Comparison of ENCODE assay signal across 15 cellular contexts in the genomic region with DNA sequence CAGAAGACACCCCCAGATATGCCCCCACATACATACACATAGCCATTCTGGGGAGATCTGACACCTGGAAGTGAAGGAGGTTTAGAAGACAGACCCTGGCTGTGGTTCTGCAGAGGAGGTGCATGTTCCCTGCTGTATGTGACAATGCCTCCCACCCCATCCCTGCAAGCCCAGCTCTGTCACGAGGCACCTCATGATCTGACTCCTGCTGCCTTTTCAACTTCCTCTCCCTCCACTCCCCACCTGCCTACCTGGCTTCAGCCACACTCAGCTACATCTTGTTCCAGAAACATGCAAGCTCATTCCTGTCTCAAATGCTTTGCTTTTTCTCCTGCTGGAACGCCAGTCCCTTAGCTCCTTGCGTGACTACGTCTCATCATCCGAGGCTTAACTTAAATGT.
"Had no signal": no experiment of that assay in that cellular context is flagged by ENCODE, and none has a peak within 500 bp of the region (broad histone marks: within the 10 kb centered on the region; RNA-seq: fewer than 3 reads in every experiment).

No MANE protein-coding gene starts in this region.

- H3K36me3 ChIP-seq: cardiac muscle cell, ovary had no signal

- H3K4me3 ChIP-seq: cardiac muscle cell, mucosa of descending colon, ovary, SK-N-MC, tibial nerve had no signal

- H3K27ac ChIP-seq: cardiac muscle cell, ovary, SK-N-MC, tibial nerve had no signal

- H3K9me3 ChIP-seq: mucosa of descending colon, ovary, tibial nerve had no signal

- H3K27me3 ChIP-seq: ovary, tibial nerve had no signal

- DNase-seq: activated CD4-positive, alpha-beta T cell treated with anti-CD3 and anti-CD28 coated beads for 4 hours; activated CD8-positive, alpha-beta memory T cell treated with anti-CD3 and anti-CD28 coated beads, Interleukin-2, amount 50 U/mL, for 4 hours; activated CD8-positive, alpha-beta T cell treated with anti-CD3 and anti-CD28 coated beads for 36 hours; activated naive CD8-positive, alpha-beta T cell treated with anti-CD3 and anti-CD28 coated beads, Interleukin-2, amount 50 U/mL, for 24 hours; erythroblast; glutamatergic neuron; immature natural killer cell; mammary epithelial cell; mucosa of descending colon; naive thymus-derived CD8-positive, alpha-beta T cell; T-helper 1 cell had no signal

- ATAC-seq: activated CD8-positive, alpha-beta T cell treated with anti-CD3 and anti-CD28 coated beads for 36 hours; activated naive CD8-positive, alpha-beta T cell treated with anti-CD3 and anti-CD28 coated beads, Interleukin-2, amount 50 U/mL, for 24 hours; mucosa of descending colon; naive thymus-derived CD8-positive, alpha-beta T cell had no signal
